In genomic region chr5:124790895-124791732, GRCh38 we compare ENCODE assay signal across 12 cellular contexts. TPM values are rescaled to one million over a fixed set of nuclear protein-coding genes. Genes with fewer than 3 reads are reported as not detected.
DNase-seq lines count a peak whose midpoint lies in the region; TF ChIP-seq lines count a peak whose summit lies in the region.
"Had no signal": no experiment of that assay in that cellular context is flagged by ENCODE, and none has a peak within 500 bp of the region (broad histone marks: within the 10 kb centered on the region; RNA-seq: fewer than 3 reads in every experiment).

No MANE protein-coding gene starts in this region.

- no peaks in the 10 kb centered on the region for H3K36me3 ChIP-seq in thyroid gland
- H3K36me3 ChIP-seq: adrenal gland, esophagus squamous epithelium had no signal

- no peak for TF ChIP-seq POLR2A in thyroid gland (IDR thresholded peaks at IDR 0.05)

- H3K27me3 ChIP-seq in thyroid gland: no peaks in the 10 kb centered on the region
- H3K27me3 ChIP-seq: adrenal gland, esophagus squamous epithelium had no signal

- intact Hi-C loops in thyroid gland (cut with DNase I): no loop called here

- WGBS in thyroid gland, 2 donors: 61 to 66% methylated on average over 7 of the region's 7 CpGs

- H3K4me3 ChIP-seq in thyroid gland (replicated peaks in 1 of 3): no peak overlapping the region
- H3K4me3 ChIP-seq: adrenal gland, esophagus squamous epithelium had no signal

- DNase-seq in DMS53 (lab: John Stamatoyannopoulos, UW): peak; percentile 61
- DNase-seq in DMS53 treated with DMSO at 0.1 percent for 48 hours (lab: John Stamatoyannopoulos, UW; ENCODE audit: unreplicated experiment): no peak
- DNase-seq in NCI-H226: peak; percentile 83
- peak; percentile 37 for DNase-seq in epithelial cell of prostate (ENCODE audit: low read depth, low spot score)
- peak; percentile 72 for DNase-seq in renal cortical epithelial cell (ENCODE audit: low read depth)
- DNase-seq in substantia nigra (lab: John Stamatoyannopoulos, UW): no peak
- DNase-seq in globus pallidus (ENCODE audit: low spot score): no peak
- no peak for DNase-seq in thyroid gland
- DNase-seq: adrenal gland, esophagus squamous epithelium, left ventricle myocardium superior, T-cell had no signal

- no peaks in the 10 kb centered on the region for H3K4me1 ChIP-seq in thyroid gland
- H3K4me1 ChIP-seq: esophagus squamous epithelium had no signal

- no peak for TF ChIP-seq CTCF in thyroid gland (IDR thresholded peaks at IDR 0.05)

- no peaks in the 10 kb centered on the region for H3K9me3 ChIP-seq in thyroid gland
- H3K9me3 ChIP-seq: adrenal gland, esophagus squamous epithelium had no signal

- H3K27ac ChIP-seq in epithelial cell of prostate (peak overlapping the region; percentile 42), substantia nigra (ENCODE audit: low read depth, low read length, poor library complexity, severe bottlenecking) (no peak overlapping the region), thyroid gland (no peak overlapping the region)
- H3K27ac ChIP-seq: adrenal gland, esophagus squamous epithelium had no signal

RNA-seq across cellular contexts. Expression of gene ZNF608, which starts 44.7 kb away (rescaled TPM):
- total RNA-seq in renal cortical epithelial cell: 59.6 and 116 TPM in 2 replicates
- 10 to 100 TPM; 32.0 to 60.2 (median 36.8) TPM for total RNA-seq in thyroid gland

Comparison
In these comparisons a context has a peak if more than half of its experiments do, and no peak if none do; other contexts are left out.
1. DNase-seq: peak in DMS53 (single experiment), NCI-H226 (single experiment), epithelial cell of prostate (single experiment) and renal cortical epithelial cell (single experiment); none in DMS53 treated with DMSO at 0.1 percent for 48 hours (single experiment), substantia nigra (0 of 49), globus pallidus (single experiment) and thyroid gland (0 of 2).